ENCODE assay signal across 6 cellular contexts in the genomic region with DNA sequence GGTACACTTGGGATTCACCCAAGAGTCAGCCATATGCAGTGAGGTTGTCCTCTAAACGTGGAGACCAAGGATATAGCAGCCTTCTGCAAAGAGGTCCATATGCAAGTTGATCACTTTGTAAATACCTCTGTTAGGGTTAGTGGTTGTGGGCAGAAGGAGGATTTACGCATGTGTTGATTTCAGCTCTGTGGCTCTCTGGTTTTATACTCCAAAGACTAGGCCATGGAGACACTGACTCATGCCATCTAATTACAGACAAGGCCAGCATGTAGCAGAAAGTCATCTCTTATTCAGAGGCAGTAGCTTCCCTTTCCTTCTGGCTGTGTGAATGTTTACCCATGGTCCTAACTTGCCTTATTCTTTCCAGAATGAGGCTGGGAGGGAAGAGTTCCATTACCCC.
DNase-seq lines count a peak whose midpoint lies in the region; ATAC-seq, FAIRE-seq and TF ChIP-seq lines count a peak whose summit lies in the region.
"Not testable (repeated sequence)": the region's sequence is repeated elsewhere in the genome, so short reads cannot be mapped to it uniquely, and the experiment has no call there.

No MANE protein-coding gene starts in this region.

- H2AFZ ChIP-seq in astrocyte (ENCODE audit: low read depth, low read length); keratinocyte (ENCODE audit: control insufficient read depth, low read length): not testable (repeated sequence)

- H3K9me3 Mint-ChIP-seq in astrocyte (ENCODE audit: unreplicated experiment); stimulated activated naive B cell treated with anti-CD40 and anti-IgM and Interleukin-4, amounts not matched to agents 10 μg/mL and 1 μg/mL and 100 μg/mL, for 72 hours: not testable (repeated sequence)

- H3K27me3 ChIP-seq in astrocyte (ENCODE audit: insufficient read depth, low read length); keratinocyte (ENCODE audit: control insufficient read depth, extremely low read depth, insufficient read depth, low read length): not testable (repeated sequence)

- peak; percentile 54 to 57 for ATAC-seq in stimulated activated naive B cell treated with anti-CD40 and anti-IgM and Interleukin-4, amounts not matched to agents 10 μg/mL and 1 μg/mL and 100 μg/mL, for 72 hours (replicated peaks)

- FAIRE-seq in GM12892 (lab: Jason Lieb, UNC), result peak; percentile 80
- peak; percentile 83 for FAIRE-seq in RCC 7860 (lab: Jason Lieb, UNC)
- peak; percentile 26 for FAIRE-seq in astrocyte (lab: Jason Lieb, UNC)
- peak; percentile 61 for FAIRE-seq in keratinocyte (lab: Jason Lieb, UNC)

- not testable (repeated sequence) for H3K4me3 Mint-ChIP-seq in astrocyte (ENCODE audit: unreplicated experiment); stimulated activated naive B cell treated with anti-CD40 and anti-IgM and Interleukin-4, amounts not matched to agents 10 μg/mL and 1 μg/mL and 100 μg/mL, for 72 hours

- not testable (repeated sequence) for H3K27me3 Mint-ChIP-seq in astrocyte (ENCODE audit: low read depth, unreplicated experiment); stimulated activated naive B cell treated with anti-CD40 and anti-IgM and Interleukin-4, amounts not matched to agents 10 μg/mL and 1 μg/mL and 100 μg/mL, for 72 hours

- TF ChIP-seq CTCF in astrocyte (IDR thresholded peaks at IDR 0.05; ENCODE audit: insufficient read depth, low read depth, low read length); keratinocyte (optimal IDR thresholded peaks at IDR 0.05 in 1 of 3, IDR thresholded peaks at IDR 0.05 in 1 of 3, conservative IDR thresholded peaks at IDR 0.05 in 1 of 3; ENCODE audit: extremely low read depth in 1 of 3, insufficient read depth in 2 of 3, low read length in 3 of 3): not testable (repeated sequence)

- H3K4me3 ChIP-seq in astrocyte (ENCODE audit: insufficient read depth, low read depth, low read length); keratinocyte (ENCODE audit: control insufficient read depth in 2 of 3, extremely low read depth in 1 of 3, insufficient read depth in 2 of 3, low read depth in 1 of 3, low read length in 3 of 3): not testable (repeated sequence)

- dilution Hi-C loops in keratinocyte (cut with MboI; ENCODE audit: extremely low pct_ligation_motif_present, low sequenced_read_pairs), result not testable (repeated sequence)

- H3K79me2 ChIP-seq in astrocyte (ENCODE audit: insufficient read depth, low read length); keratinocyte (ENCODE audit: control insufficient read depth, insufficient read depth, low read length): not testable (repeated sequence)

- H3K4me1 Mint-ChIP-seq in astrocyte (ENCODE audit: low read depth, unreplicated experiment), result peaks cover 14% of the 10 kb centered on the region
- not testable (repeated sequence) for H3K4me1 Mint-ChIP-seq in stimulated activated naive B cell treated with anti-CD40 and anti-IgM and Interleukin-4, amounts not matched to agents 10 μg/mL and 1 μg/mL and 100 μg/mL, for 72 hours

- not testable (repeated sequence) for H4K20me1 ChIP-seq in astrocyte (ENCODE audit: insufficient read depth, low read length); keratinocyte (ENCODE audit: control insufficient read depth, extremely low read depth, insufficient read depth, low read length)

- H3K27ac ChIP-seq in astrocyte (ENCODE audit: low read depth, low read length); keratinocyte (ENCODE audit: control insufficient read depth, insufficient read depth, low read length): not testable (repeated sequence)

- DNase-seq in GM12892 (ENCODE audit: insufficient read length); astrocyte (ENCODE audit: low read depth); keratinocyte (ENCODE audit: low read depth, low spot score); stimulated activated naive B cell treated with anti-CD40 and anti-IgM and Interleukin-4, amounts not matched to agents 10 μg/mL and 1 μg/mL and 100 μg/mL, for 72 hours: not testable (repeated sequence)
- DNase-seq in RCC 7860 (ENCODE audit: low spot score) (peak; percentile 29), myocyte (ENCODE audit: low read depth) (peak; percentile 37)

- not testable (repeated sequence) for H3K36me3 ChIP-seq in astrocyte (ENCODE audit: insufficient read depth, low read length); keratinocyte (ENCODE audit: control insufficient read depth in 2 of 2, extremely low read depth in 1 of 2, insufficient read depth in 2 of 2, low read length in 2 of 2)

- not testable (repeated sequence) for H3K9me1 ChIP-seq in keratinocyte (ENCODE audit: control insufficient read depth, extremely low read depth, insufficient read depth, low read length)

- H3K9me3 ChIP-seq in astrocyte (ENCODE audit: insufficient read depth, low read depth, low read length); keratinocyte (ENCODE audit: control insufficient read depth, low read depth, low read length): not testable (repeated sequence)

- H3K9ac ChIP-seq in astrocyte (ENCODE audit: low read length); keratinocyte (ENCODE audit: control insufficient read depth, extremely low read depth, insufficient read depth, low read length): not testable (repeated sequence)

- not testable (repeated sequence) for H3K36me3 Mint-ChIP-seq in astrocyte (ENCODE audit: low read depth, unreplicated experiment); stimulated activated naive B cell treated with anti-CD40 and anti-IgM and Interleukin-4, amounts not matched to agents 10 μg/mL and 1 μg/mL and 100 μg/mL, for 72 hours

- H3K4me1 ChIP-seq in astrocyte (ENCODE audit: insufficient read depth, low read length); keratinocyte (ENCODE audit: control insufficient read depth, extremely low read depth, insufficient read depth, low read length): not testable (repeated sequence)

- TF ChIP-seq POLR2A in GM12892 (IDR thresholded peaks at IDR 0.05; ENCODE audit: low read depth, low read length), result not testable (repeated sequence)

- not testable (repeated sequence) for H3K4me2 ChIP-seq in astrocyte (ENCODE audit: low read length); keratinocyte (ENCODE audit: control insufficient read depth, extremely low read depth, insufficient read depth, low read depth, low read length)

- H3K27ac Mint-ChIP-seq in astrocyte (ENCODE audit: unreplicated experiment); stimulated activated naive B cell treated with anti-CD40 and anti-IgM and Interleukin-4, amounts not matched to agents 10 μg/mL and 1 μg/mL and 100 μg/mL, for 72 hours: not testable (repeated sequence)
